ENCODE assay signal across 8 cellular contexts in genomic region chr14:106883218-106883692, GRCh38.
DNase-seq lines count a peak whose midpoint lies in the region; ATAC-seq and TF ChIP-seq lines count a peak whose summit lies in the region.

No MANE protein-coding gene starts in this region.

- DNase-seq in GM10266 (ENCODE audit: extremely low spot score) (no peak), OCI-M1 (lab: John Stamatoyannopoulos, UW) (peak; percentile 13), retinal pigment epithelial cell (ENCODE audit: low read depth) (no peak), amygdala (lab: John Stamatoyannopoulos, UW) (no peak), NCI-H187 (lab: John Stamatoyannopoulos, UW) (no peak)
- peak; percentile 22 for DNase-seq in effector CD8-positive, alpha-beta T cell (lab: John Stamatoyannopoulos, UW)

- ATAC-seq in GM21360 (IDR thresholded peaks at IDR 0.05; ENCODE audit: unreplicated experiment) (no peak), GM19395 (IDR thresholded peaks at IDR 0.05; ENCODE audit: unreplicated experiment) (no peak)

- TF ChIP-seq CTCF in GM10266 (IDR thresholded peaks at IDR 0.05; ENCODE audit: control insufficient read depth, insufficient read depth, low read depth, missing control alignments) (peak; percentile 47), retinal pigment epithelial cell (conservative IDR thresholded peaks at IDR 0.05; ENCODE audit: low read depth, low read length) (peak; percentile 44)

- H3K4me3 ChIP-seq in retinal pigment epithelial cell (ENCODE audit: low read length), result no peak overlapping the region

Comparison
In these comparisons a context has a peak if more than half of its experiments do, and no peak if none do; other contexts are left out.
1. DNase-seq: peak in OCI-M1 (single experiment) and effector CD8-positive, alpha-beta T cell (single experiment); none in GM10266 (single experiment), retinal pigment epithelial cell (single experiment), amygdala (0 of 56) and NCI-H187 (0 of 2).